In genomic region chr12:131895640-131896079, GRCh38 we compare ENCODE assay signal across 3 cellular contexts.
A peak's percentile ranks its signal among the peaks of the same experiment; 100 is the strongest.
TF ChIP-seq lines count a peak whose summit lies in the region.

No MANE protein-coding gene starts in this region.

TF ChIP-seq in SK-N-SH, 30 proteins besides CTCF, POLR2A, EP300 and RAD21:
- TF ChIP-seq TAF1 (IDR thresholded peaks at IDR 0.05; ENCODE audit: borderline replicate concordance, low read depth, low read length) (no peak), TEAD4 (IDR thresholded peaks at IDR 0.05; ENCODE audit: borderline replicate concordance, insufficient read depth) (no peak), FOXM1 (IDR thresholded peaks at IDR 0.05; ENCODE audit: low read depth) (no peak), GATA2 (CRISPR knock-in tag; IDR thresholded peaks at IDR 0.05) (no peak), EZH2phosphoT487 (IDR thresholded peaks at IDR 0.05; ENCODE audit: borderline replicate concordance, low read depth) (no peak), CHD2 (IDR thresholded peaks at IDR 0.05; ENCODE audit: low read length, partially characterized antibody) (no peak), USF1 (IDR thresholded peaks at IDR 0.05; ENCODE audit: borderline replicate concordance, low read depth) (no peak), SIN3A (IDR thresholded peaks at IDR 0.05; ENCODE audit: borderline replicate concordance, low read depth, low read length) (no peak), FOXJ3 (CRISPR knock-in tag; IDR thresholded peaks at IDR 0.05) (no peak), NFIC (IDR thresholded peaks at IDR 0.05; ENCODE audit: borderline replicate concordance) (no peak), MEF2A (IDR thresholded peaks at IDR 0.05; ENCODE audit: borderline replicate concordance, low read depth) (no peak), ELF1 (IDR thresholded peaks at IDR 0.05) (no peak), ZBTB33 (IDR thresholded peaks at IDR 0.05; ENCODE audit: borderline replicate concordance, low read depth) (no peak)

TF ChIP-seq in SK-N-SH treated with all-trans-retinoic acid at 6 μM for 48 hours, 23 proteins besides CTCF, POLR2A, EP300 and RAD21:
- TF ChIP-seq ZFP30 (CRISPR knock-in tag; IDR thresholded peaks at IDR 0.05) (no peak), PPARA (CRISPR knock-in tag; IDR thresholded peaks at IDR 0.05; ENCODE audit: borderline replicate concordance) (no peak), BACH2 (CRISPR knock-in tag; IDR thresholded peaks at IDR 0.05; ENCODE audit: borderline replicate concordance) (no peak), GLIS3 (CRISPR knock-in tag; IDR thresholded peaks at IDR 0.05) (no peak), CSDC2 (CRISPR knock-in tag; IDR thresholded peaks at IDR 0.05) (no peak), ZNF8 (CRISPR knock-in tag; IDR thresholded peaks at IDR 0.05) (no peak), OSR1 (CRISPR knock-in tag; IDR thresholded peaks at IDR 0.05) (no peak), POU6F1 (CRISPR knock-in tag; IDR thresholded peaks at IDR 0.05; ENCODE audit: borderline replicate concordance, low read depth) (no peak), ZNF565 (CRISPR knock-in tag; conservative IDR thresholded peaks at IDR 0.05; ENCODE audit: low read depth) (no peak), ZNF70 (CRISPR knock-in tag; IDR thresholded peaks at IDR 0.05) (no peak), SNAI2 (CRISPR knock-in tag; IDR thresholded peaks at IDR 0.05) (no peak), TCF4 (CRISPR knock-in tag; IDR thresholded peaks at IDR 0.05; ENCODE audit: borderline replicate concordance) (no peak), ZFP3 (CRISPR knock-in tag; IDR thresholded peaks at IDR 0.05) (no peak), ZC3H10 (CRISPR knock-in tag; IDR thresholded peaks at IDR 0.05) (no peak), PATZ1 (CRISPR knock-in tag; IDR thresholded peaks at IDR 0.05; ENCODE audit: borderline replicate concordance) (no peak), ISL1 (CRISPR knock-in tag; IDR thresholded peaks at IDR 0.05) (no peak), CREB5 (CRISPR knock-in tag; IDR thresholded peaks at IDR 0.05; ENCODE audit: low read depth) (no peak), TSHZ2 (CRISPR knock-in tag; IDR thresholded peaks at IDR 0.05) (no peak), ARNTL (CRISPR knock-in tag; IDR thresholded peaks at IDR 0.05; ENCODE audit: borderline replicate concordance, low read depth) (no peak)

TF ChIP-seq in K562, 482 proteins besides CTCF, POLR2A, EP300 and RAD21:
- TF ChIP-seq POLR2B (IDR thresholded peaks at IDR 0.05; ENCODE audit: low read depth, partially characterized antibody) (no peak), ZNF785 (CRISPR knock-in tag; IDR thresholded peaks at IDR 0.05) (no peak), TAL1 (IDR thresholded peaks at IDR 0.05) (no peak), RFX5 (IDR thresholded peaks at IDR 0.05; ENCODE audit: low read depth, low read length) (no peak), STAT6 (CRISPR knock-in tag; IDR thresholded peaks at IDR 0.05) (0 out of 2 replicates have a peak, but pooled peaks have one; percentile 23), POLR3G (IDR thresholded peaks at IDR 0.05; ENCODE audit: extremely low read depth, insufficient read length, insufficient replicate concordance) (no peak), ZBTB7A (IDR thresholded peaks at IDR 0.05; ENCODE audit: borderline replicate concordance, control insufficient read depth, low read depth, low read length) (peak; percentile 90), SREBF1 (IDR thresholded peaks at IDR 0.05; ENCODE audit: borderline replicate concordance, low read depth, low read length) (no peak), FOXA1 (IDR thresholded peaks at IDR 0.05; ENCODE audit: borderline replicate concordance) (no peak), ZNF511 (CRISPR knock-in tag; IDR thresholded peaks at IDR 0.05) (no peak), EGR1 (conservative IDR thresholded peaks at IDR 0.05) (peak; percentile 95), HSF4 (CRISPR knock-in tag; IDR thresholded peaks at IDR 0.05; ENCODE audit: borderline replicate concordance) (no peak), NR3C1 (CRISPR knock-in tag; IDR thresholded peaks at IDR 0.05) (0 out of 2 replicates have a peak, but pooled peaks have one; percentile 51), SRSF9 (IDR thresholded peaks at IDR 0.05; ENCODE audit: borderline replicate concordance, low read depth, low read length) (no peak)
